4 cellular contexts compared by ENCODE assay signal in the genomic region with DNA sequence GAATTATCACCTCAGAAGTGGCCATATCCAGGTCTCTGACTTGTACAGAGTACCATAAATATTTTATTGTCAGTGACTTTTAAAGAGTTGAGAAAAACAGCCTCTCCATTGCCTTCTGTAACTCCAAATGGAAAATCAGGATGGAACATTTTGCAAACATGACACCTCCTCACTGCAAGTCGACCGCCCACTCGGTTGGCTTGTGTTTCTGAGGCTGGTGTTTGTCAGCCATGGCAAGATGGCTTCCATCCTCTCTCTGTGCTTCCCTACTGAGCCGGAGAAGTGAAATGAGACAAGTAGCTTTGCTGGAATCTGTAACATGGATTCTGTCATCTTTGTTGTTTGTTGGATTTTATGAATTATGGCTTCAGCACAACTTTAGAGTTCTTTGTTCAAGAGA.
"Had no signal": no experiment of that assay in that cellular context is flagged by ENCODE, and none has a peak within 500 bp of the region (broad histone marks: within the 10 kb centered on the region; RNA-seq: fewer than 3 reads in every experiment).

No MANE protein-coding gene starts in this region.

- ATAC-seq: GM23338 had no signal

- H3K9me3 Mint-ChIP-seq: GM23338, H9 had no signal

- DNase-seq: H9, HCEC 1CT, IMR-90 had no signal

- H3K4me3 Mint-ChIP-seq: GM23338, H9 had no signal

- H3K27ac Mint-ChIP-seq: GM23338, H9 had no signal

- H3K4me3 ChIP-seq: GM23338 had no signal
